Comparison of ENCODE assay signal across 8 cellular contexts in genomic region chr6:152380351-152380767, GRCh38.
DNase-seq lines count a peak whose midpoint lies in the region; ATAC-seq, FAIRE-seq and TF ChIP-seq lines count a peak whose summit lies in the region.

No MANE protein-coding gene starts in this region.

- peaks cover 4% of the 10 kb centered on the region for H3K4me1 ChIP-seq in neural progenitor cell

- CTCF ChIA-PET in AG04450 (lab: Charles Lee) = interaction anchor here (0.6 to 1.3 kb wide), 4 partner anchors 42 to 1784 kb away, joined by 3 to 5 read pairs (median 4); no protein-coding TSS in a partner anchor

- no peaks in the 10 kb centered on the region for H3K79me2 ChIP-seq in neural progenitor cell (ENCODE audit: low read depth)

- no peaks in the 10 kb centered on the region for H3K36me3 ChIP-seq in neural progenitor cell

- peak overlapping the region; percentile 81 for H3K4me3 Mint-ChIP-seq in neural progenitor cell

- H3K4me3 ChIP-seq in AG04450 (ENCODE audit: low read depth, low read length) (peak overlapping the region; percentile 71), fibroblast of mammary gland (ENCODE audit: control insufficient read depth, low read depth, low read length) (peak overlapping the region; percentile 68), neural progenitor cell (no peak overlapping the region)

- H3K27ac Mint-ChIP-seq in neural progenitor cell = peak overlapping the region; percentile 98

- no peak for ATAC-seq in GM19395 (IDR thresholded peaks at IDR 0.05; ENCODE audit: unreplicated experiment)
- ATAC-seq in GM21360 (IDR thresholded peaks at IDR 0.05; ENCODE audit: unreplicated experiment) = no peak
- ATAC-seq in HG03571 (IDR thresholded peaks at IDR 0.05; ENCODE audit: unreplicated experiment) = no peak

- no peak overlapping the region for H2AFZ ChIP-seq in neural progenitor cell (replicated peaks)

- H3K4me1 Mint-ChIP-seq in neural progenitor cell = peaks cover 34% of the 10 kb centered on the region

- H3K9ac ChIP-seq in neural progenitor cell = no peak overlapping the region

- H3K9me3 ChIP-seq in AG04450 (ENCODE audit: control insufficient read depth, insufficient read depth, low read length) = no peaks in the 10 kb centered on the region
- no peaks in the 10 kb centered on the region for H3K9me3 ChIP-seq in neural progenitor cell (ENCODE audit: low read depth)

- no peaks in the 10 kb centered on the region for H3K27me3 ChIP-seq in AG04450 (ENCODE audit: control insufficient read depth, insufficient read depth, low read length)
- H3K27me3 ChIP-seq in neural progenitor cell = no peaks in the 10 kb centered on the region

- H4K20me1 ChIP-seq in neural progenitor cell (ENCODE audit: low read depth) = no peaks in the 10 kb centered on the region

- H3K4me2 ChIP-seq in neural progenitor cell = no peak overlapping the region

- TF ChIP-seq CTCF in AG04450 (IDR thresholded peaks at IDR 0.05; ENCODE audit: low read depth, low read length) = no peak
- no peak for TF ChIP-seq CTCF in fibroblast of mammary gland (conservative IDR thresholded peaks at IDR 0.05; ENCODE audit: control insufficient read depth, insufficient read depth, low read depth, low read length)
- TF ChIP-seq CTCF in neural progenitor cell (IDR thresholded peaks at IDR 0.05) = no peak

- peaks cover 11% of the 10 kb centered on the region for H3K36me3 Mint-ChIP-seq in neural progenitor cell

- POLR2A ChIA-PET in AG04450 (lab: Yijun Ruan, JAX) = interaction anchor here (0.6 to 1.8 kb wide), 3 partner anchors 79 to 176 kb away, joined by 3 to 7 read pairs (median 5); no protein-coding TSS in a partner anchor

- H3K9me3 Mint-ChIP-seq in neural progenitor cell = no peaks in the 10 kb centered on the region

- DNase-seq in AG04450 (ENCODE audit: low read depth, low spot score) = peak; percentile 18
- DNase-seq in RCC 7860 (ENCODE audit: low spot score) = peak; percentile 38
- peak; percentile 81 for DNase-seq in fibroblast of mammary gland (ENCODE audit: low read depth)
- no peak for DNase-seq in neural progenitor cell (ENCODE audit: low spot score)
- DNase-seq in effector CD4-positive, alpha-beta T cell = no peak

- peak; percentile 45 for FAIRE-seq in RCC 7860 (lab: Jason Lieb, UNC)

- H3F3A ChIP-seq in neural progenitor cell (ENCODE audit: low read depth) = no peaks in the 10 kb centered on the region

- H3K27ac ChIP-seq in AG04450 (ENCODE audit: low read depth, low read length) (peak overlapping the region; percentile 77), neural progenitor cell (no peak overlapping the region)

- H3K27me3 Mint-ChIP-seq in neural progenitor cell (ENCODE audit: insufficient read depth, low read depth) = peaks cover 2% of the 10 kb centered on the region

Comparison
In these comparisons a context has a peak if more than half of its experiments do, and no peak if none do; other contexts are left out.
1. DNase-seq: peak in AG04450 (single experiment), RCC 7860 (single experiment) and fibroblast of mammary gland (single experiment); none in neural progenitor cell (single experiment) and effector CD4-positive, alpha-beta T cell (single experiment).